In the genomic region with DNA sequence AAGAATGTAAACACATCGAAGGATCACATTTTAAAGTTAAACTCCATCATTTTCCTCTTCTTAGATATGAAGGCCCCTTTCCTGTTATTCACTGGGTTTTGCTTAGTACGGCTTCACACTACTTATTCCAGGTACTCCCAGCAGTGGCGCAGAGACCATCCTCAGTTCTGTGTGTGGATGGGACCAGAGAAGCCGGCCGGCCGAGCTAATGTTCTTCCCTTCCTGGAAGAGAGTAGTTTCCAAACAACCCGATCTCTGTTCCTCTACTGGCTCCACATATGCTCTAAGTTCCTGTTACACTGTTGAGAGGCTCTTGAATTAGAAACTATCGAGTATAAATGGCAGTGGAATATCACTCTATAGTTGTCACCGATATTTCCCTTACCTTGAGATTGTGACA, we compare ENCODE assay signal across 9 cellular contexts. TPM values are rescaled to one million over a fixed set of nuclear protein-coding genes. Genes with fewer than 3 reads are reported as not detected.
A peak's percentile ranks its signal among the peaks of the same experiment; 100 is the strongest.
DNase-seq lines count a peak whose midpoint lies in the region; ATAC-seq, FAIRE-seq and TF ChIP-seq lines count a peak whose summit lies in the region.
"Had no signal": no experiment of that assay in that cellular context is flagged by ENCODE, and none has a peak within 500 bp of the region (broad histone marks: within the 10 kb centered on the region; RNA-seq: fewer than 3 reads in every experiment).

No MANE protein-coding gene starts in this region.

- WGBS in A549 (ENCODE audit: missing lambda C conversion rate) = 72% methylated on average over 9 of the region's 9 CpGs

- no peak for TF ChIP-seq RAD21 in A549 (conservative IDR thresholded peaks at IDR 0.05 in 1 of 2, IDR thresholded peaks at IDR 0.05 in 1 of 2)

- no peaks in the 10 kb centered on the region for H3K9me3 Mint-ChIP-seq in activated T-helper 2 cell treated with anti-CD3 and anti-CD28 coated beads, Interferon-gamma antibody, Interleukin-2, Interleukin-4, amounts not matched to agents 10 μg/mL and 5 μg/mL and 100 μg/mL, durations not matched to agents 14 hours and 24 hours and 36 hours
- no peaks in the 10 kb centered on the region for H3K9me3 Mint-ChIP-seq in stimulated activated naive CD8-positive, alpha-beta T cell treated with anti-CD3 and anti-CD28 coated beads, Interleukin-15, amount 100 ng/mL, for 72 hours

- H3K4me3 Mint-ChIP-seq in activated T-helper 2 cell treated with anti-CD3 and anti-CD28 coated beads, Interferon-gamma antibody, Interleukin-2, Interleukin-4, amounts not matched to agents 10 μg/mL and 5 μg/mL and 100 μg/mL, durations not matched to agents 14 hours and 24 hours and 36 hours (ENCODE audit: low read depth) = peak overlapping the region; percentile 90
- peak overlapping the region; percentile 87 to 90 for H3K4me3 Mint-ChIP-seq in stimulated activated naive CD8-positive, alpha-beta T cell treated with anti-CD3 and anti-CD28 coated beads, Interleukin-15, amount 100 ng/mL, for 72 hours

- no peaks in the 10 kb centered on the region for H3K9me3 ChIP-seq in A549
- H3K9me3 ChIP-seq in iPS-15b (ENCODE audit: control insufficient read depth, insufficient read depth, low read length) = no peaks in the 10 kb centered on the region

- intact Hi-C loops in activated T-helper 2 cell treated with anti-CD3 and anti-CD28 coated beads, Interferon-gamma antibody, Interleukin-2, Interleukin-4, amounts not matched to agents 10 μg/mL and 5 μg/mL and 100 μg/mL, durations not matched to agents 14 hours and 24 hours and 36 hours (cut with micrococcal nuclease) = no loop called here

- H3K9ac ChIP-seq in iPS-15b (ENCODE audit: low read depth, low read length) = peak overlapping the region; percentile 55

- H3K27ac ChIP-seq in A549 = peak overlapping the region; percentile 83 to 100

- H3K36me3 ChIP-seq in iPS-15b (ENCODE audit: control insufficient read depth, insufficient read depth, low read length) = peaks cover 5% of the 10 kb centered on the region

- H3K4me1 ChIP-seq in A549 = peaks cover 11% of the 10 kb centered on the region; the same call in 1 of the 3 replicates
- peaks cover 6% of the 10 kb centered on the region for H3K4me1 ChIP-seq in iPS-15b (ENCODE audit: control insufficient read depth, insufficient read depth, low read length)

- no peak for TF ChIP-seq EP300 in A549 (IDR thresholded peaks at IDR 0.05)

- H3K4me2 ChIP-seq in A549 = peak overlapping the region; percentile 90

- CTCF ChIA-PET in A549 (lab: Yijun Ruan, JAX) = interaction anchor here (2.7 to 3.0 kb wide), 2 partner anchors 14 to 110 kb away, joined by 12 read pairs; no protein-coding TSS in a partner anchor

- FAIRE-seq in A549 (lab: Jason Lieb, UNC) = no peak
- FAIRE-seq: endometrium had no signal

- H3K4me1 Mint-ChIP-seq in activated T-helper 2 cell treated with anti-CD3 and anti-CD28 coated beads, Interferon-gamma antibody, Interleukin-2, Interleukin-4, amounts not matched to agents 10 μg/mL and 5 μg/mL and 100 μg/mL, durations not matched to agents 14 hours and 24 hours and 36 hours (ENCODE audit: low read depth) = peaks cover 26% of the 10 kb centered on the region
- H3K4me1 Mint-ChIP-seq in stimulated activated naive CD8-positive, alpha-beta T cell treated with anti-CD3 and anti-CD28 coated beads, Interleukin-15, amount 100 ng/mL, for 72 hours = peaks cover 38% of the 10 kb centered on the region

- no peak for TF ChIP-seq POLR2A in A549 (IDR thresholded peaks at IDR 0.05; ENCODE audit: low read length)

- H3K27me3 ChIP-seq in iPS-15b (ENCODE audit: control insufficient read depth, insufficient read depth, low read length) = no peaks in the 10 kb centered on the region

- ATAC-seq in A549 (peak; percentile 6 to 18; a peak in 3 of 6 replicates), GM18907 (IDR thresholded peaks at IDR 0.05; ENCODE audit: unreplicated experiment) (no peak), HG03342 (IDR thresholded peaks at IDR 0.05; ENCODE audit: unreplicated experiment) (no peak)
- ATAC-seq in stimulated activated naive CD8-positive, alpha-beta T cell treated with anti-CD3 and anti-CD28 coated beads, Interleukin-15, amount 100 ng/mL, for 72 hours = no peak

- no peak for TF ChIP-seq CTCF in A549 (IDR thresholded peaks at IDR 0.05)

- H3K4me3 ChIP-seq in A549 (peak overlapping the region; percentile 73), iPS-15b (ENCODE audit: low read depth, low read length) (peak overlapping the region; percentile 73)

- peaks cover 33% of the 10 kb centered on the region for H3K36me3 Mint-ChIP-seq in activated T-helper 2 cell treated with anti-CD3 and anti-CD28 coated beads, Interferon-gamma antibody, Interleukin-2, Interleukin-4, amounts not matched to agents 10 μg/mL and 5 μg/mL and 100 μg/mL, durations not matched to agents 14 hours and 24 hours and 36 hours (ENCODE audit: low read depth)

- H3K27me3 Mint-ChIP-seq in activated T-helper 2 cell treated with anti-CD3 and anti-CD28 coated beads, Interferon-gamma antibody, Interleukin-2, Interleukin-4, amounts not matched to agents 10 μg/mL and 5 μg/mL and 100 μg/mL, durations not matched to agents 14 hours and 24 hours and 36 hours (ENCODE audit: low read depth) = no peaks in the 10 kb centered on the region
- H3K27me3 Mint-ChIP-seq in stimulated activated naive CD8-positive, alpha-beta T cell treated with anti-CD3 and anti-CD28 coated beads, Interleukin-15, amount 100 ng/mL, for 72 hours = no peaks in the 10 kb centered on the region

- peak overlapping the region; percentile 19 for H3K27ac Mint-ChIP-seq in activated T-helper 2 cell treated with anti-CD3 and anti-CD28 coated beads, Interferon-gamma antibody, Interleukin-2, Interleukin-4, amounts not matched to agents 10 μg/mL and 5 μg/mL and 100 μg/mL, durations not matched to agents 14 hours and 24 hours and 36 hours
- H3K27ac Mint-ChIP-seq in stimulated activated naive CD8-positive, alpha-beta T cell treated with anti-CD3 and anti-CD28 coated beads, Interleukin-15, amount 100 ng/mL, for 72 hours = peak overlapping the region in 1 of 2 donors; percentile 23

- DNase-seq in A549 (ENCODE audit: low read depth in 1 of 2, low spot score in 1 of 2) = peak in 1 of 2 experiments; percentile 8
- DNase-seq in HPDE6-E6E7 (ENCODE audit: extremely low spot score) = peak; percentile 14
- DNase-seq in activated T-helper 2 cell treated with anti-CD3 and anti-CD28 coated beads, Interferon-gamma antibody, Interleukin-2, Interleukin-4, amounts not matched to agents 10 μg/mL and 5 μg/mL and 100 μg/mL, durations not matched to agents 14 hours and 24 hours and 36 hours (ENCODE audit: low spot score) = no peak
- no peak for DNase-seq in stimulated activated naive CD8-positive, alpha-beta T cell treated with anti-CD3 and anti-CD28 coated beads, Interleukin-15, amount 100 ng/mL, for 72 hours
- DNase-seq in activated CD4-positive, alpha-beta T cell treated with anti-CD3 and anti-CD28 coated beads for 4 hours = no peak

- POLR2A ChIA-PET in A549 (lab: Yijun Ruan, JAX) = interaction anchor here (0.8 kb wide), 1 partner anchor 14 kb away, joined by 3 read pairs; no protein-coding TSS in a partner anchor

TF ChIP-seq in A549, 52 proteins besides CTCF, POLR2A, EP300 and RAD21 (continues in another document):
- TF ChIP-seq, protein P1, sequence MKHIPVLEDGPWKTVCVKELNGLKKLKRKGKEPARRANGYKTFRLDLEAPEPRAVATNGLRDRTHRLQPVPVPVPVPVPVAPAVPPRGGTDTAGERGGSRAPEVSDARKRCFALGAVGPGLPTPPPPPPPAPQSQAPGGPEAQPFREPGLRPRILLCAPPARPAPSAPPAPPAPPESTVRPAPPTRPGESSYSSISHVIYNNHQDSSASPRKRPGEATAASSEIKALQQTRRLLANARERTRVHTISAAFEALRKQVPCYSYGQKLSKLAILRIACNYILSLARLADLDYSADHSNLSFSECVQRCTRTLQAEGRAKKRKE (CRISPR knock-in tag; IDR thresholded peaks at IDR 0.05; ENCODE audit: low read depth) = no peak
- TF ChIP-seq ZC3H11A (IDR thresholded peaks at IDR 0.05) = no peak
- no peak for TF ChIP-seq ZSCAN20 (CRISPR knock-in tag; IDR thresholded peaks at IDR 0.05)
- TF ChIP-seq CHD4 (IDR thresholded peaks at IDR 0.05; ENCODE audit: borderline replicate concordance) = no peak
- TF ChIP-seq CHD2 (IDR thresholded peaks at IDR 0.05; ENCODE audit: low read length, partially characterized antibody) = no peak
- TF ChIP-seq RARB (CRISPR knock-in tag; IDR thresholded peaks at IDR 0.05) = no peak
- TF ChIP-seq ZNF302 (CRISPR knock-in tag; IDR thresholded peaks at IDR 0.05) = no peak
- TF ChIP-seq PHF8 (IDR thresholded peaks at IDR 0.05; ENCODE audit: borderline replicate concordance, low read depth) = no peak
- TF ChIP-seq, protein P2, sequence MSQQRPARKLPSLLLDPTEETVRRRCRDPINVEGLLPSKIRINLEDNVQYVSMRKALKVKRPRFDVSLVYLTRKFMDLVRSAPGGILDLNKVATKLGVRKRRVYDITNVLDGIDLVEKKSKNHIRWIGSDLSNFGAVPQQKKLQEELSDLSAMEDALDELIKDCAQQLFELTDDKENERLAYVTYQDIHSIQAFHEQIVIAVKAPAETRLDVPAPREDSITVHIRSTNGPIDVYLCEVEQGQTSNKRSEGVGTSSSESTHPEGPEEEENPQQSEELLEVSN (IDR thresholded peaks at IDR 0.05; ENCODE audit: borderline replicate concordance, low read depth) = no peak
- TF ChIP-seq NFE2L2 (conservative IDR thresholded peaks at IDR 0.05; ENCODE audit: low read length) = no peak
- no peak for TF ChIP-seq RCOR1 (IDR thresholded peaks at IDR 0.05; ENCODE audit: low read depth, low read length)

RNA-seq across cellular contexts. Expression of gene NFRKB, which starts 0.7 kb away (rescaled TPM):
- polyA plus RNA-seq in A549 (2011; rRNA removed) (10.2 and 11.8 TPM in 2 replicates), A549 (2017; fragmentation: RNase III; extraction: RNeasy Plus Mini Kit Qiagen cat#74134 plus additional on column Dnase treatment) (11.5 to 12.6 TPM (median 11.5 TPM) in 3 replicates)
- 11.4 and 14.5 TPM in 2 replicates for polyA plus RNA-seq in A549 (2012; cell fraction: cytosol; rRNA removed)
- polyA plus RNA-seq in A549 (2012; cell fraction: nucleus; rRNA removed) = 28.0 and 28.3 TPM in 2 replicates
- polyA minus RNA-seq in A549 (2011; rRNA and poly(A)+ RNA removed) = 17.7 and 19.2 TPM in 2 replicates
- 42.6 and 42.8 TPM in 2 replicates for total RNA-seq in activated T-helper 2 cell treated with anti-CD3 and anti-CD28 coated beads, Interferon-gamma antibody, Interleukin-2, Interleukin-4, amounts not matched to agents 10 μg/mL and 5 μg/mL and 100 μg/mL, durations not matched to agents 14 hours and 24 hours and 36 hours

Comparison
In these comparisons a context has a peak if more than half of its experiments do, and no peak if none do; other contexts are left out.
1. ATAC-seq: peak in A549 (2 of 2); none in stimulated activated naive CD8-positive, alpha-beta T cell treated with anti-CD3 and anti-CD28 coated beads, Interleukin-15, amount 100 ng/mL, for 72 hours (single experiment), GM18907 (single experiment) and HG03342 (single experiment).